Comparison of ENCODE assay signal across 15 cellular contexts in genomic region chr3:59660852-59661624, GRCh38.
DNase-seq lines count a peak whose midpoint lies in the region; ATAC-seq, FAIRE-seq and TF ChIP-seq lines count a peak whose summit lies in the region.
"Had no signal": no experiment of that assay in that cellular context is flagged by ENCODE, and none has a peak within 500 bp of the region (broad histone marks: within the 10 kb centered on the region; RNA-seq: fewer than 3 reads in every experiment).

No MANE protein-coding gene starts in this region.

- H3K4me3 ChIP-seq in foreskin fibroblast (ENCODE audit: low read depth in 1 of 2, low read length in 2 of 2): no peak overlapping the region
- H3K4me3 ChIP-seq: SJCRH30 had no signal

- no peak for ATAC-seq in GM19328 (IDR thresholded peaks at IDR 0.05; ENCODE audit: unreplicated experiment)
- no peak for ATAC-seq in HG02678 (IDR thresholded peaks at IDR 0.05; ENCODE audit: unreplicated experiment)

- peak; percentile 49 for FAIRE-seq in islet of Langerhans (lab: Jason Lieb, UNC)
- FAIRE-seq: D721Med, endothelial cell of umbilical vein had no signal

- peak; percentile 75 for DNase-seq in DMS79 (lab: John Stamatoyannopoulos, UW)
- peak; percentile 19 for DNase-seq in NCI-H128 (lab: John Stamatoyannopoulos, UW; ENCODE audit: unreplicated experiment)
- DNase-seq in NCI-H748 (lab: John Stamatoyannopoulos, UW; ENCODE audit: unreplicated experiment): peak; percentile 77
- no peak for DNase-seq in foreskin fibroblast
- DNase-seq in activated naive CD4-positive, alpha-beta T cell (lab: John Stamatoyannopoulos, UW): no peak
- DNase-seq: activated CD4-positive, alpha-beta T cell treated with anti-CD3 and anti-CD28 coated beads, Interleukin-2, amount 10 ng/mL, durations not matched to agents 7 days and 5 days; activated T-cell treated with anti-CD3 and anti-CD28 coated beads, Interleukin-2, amount 50 U/mL, for 1 hour; H9; NCI-H1436; SJCRH30 had no signal

- TF ChIP-seq CTCF in foreskin fibroblast (IDR thresholded peaks at IDR 0.05; ENCODE audit: low read depth, low read length): no peak

Comparison
In these comparisons a context has a peak if more than half of its experiments do, and no peak if none do; other contexts are left out.
1. DNase-seq: peak in DMS79 (single experiment), NCI-H128 (single experiment) and NCI-H748 (single experiment); none in foreskin fibroblast (0 of 2) and activated naive CD4-positive, alpha-beta T cell (0 of 4).